Comparison of ENCODE assay signal across 30 cellular contexts in the genomic region with DNA sequence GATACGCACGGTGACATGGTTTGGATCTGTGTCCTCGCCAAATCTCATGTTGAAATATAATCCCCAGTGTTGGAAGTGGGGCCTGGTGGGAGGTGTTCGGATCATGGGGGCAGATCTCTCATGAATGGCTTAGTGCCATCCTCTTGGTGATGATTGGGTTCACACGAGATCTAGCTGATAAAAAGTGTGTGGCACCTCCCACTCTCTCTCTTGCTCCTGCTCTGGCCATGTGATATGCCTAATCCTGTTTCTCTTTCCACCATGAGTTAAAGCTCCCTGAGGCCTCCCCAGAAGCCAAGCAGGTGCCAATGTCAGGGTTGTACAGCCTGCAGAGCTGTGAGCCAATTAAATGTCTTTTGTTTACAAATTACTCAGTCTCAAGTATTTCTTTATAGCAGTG.
A peak's percentile ranks its signal among the peaks of the same experiment; 100 is the strongest.
DNase-seq lines count a peak whose midpoint lies in the region; ATAC-seq, FAIRE-seq and TF ChIP-seq lines count a peak whose summit lies in the region.
"Had no signal": no experiment of that assay in that cellular context is flagged by ENCODE, and none has a peak within 500 bp of the region (broad histone marks: within the 10 kb centered on the region; RNA-seq: fewer than 3 reads in every experiment).

No MANE protein-coding gene starts in this region.

- TF ChIP-seq EP300 in HepG2 (IDR thresholded peaks at IDR 0.05; ENCODE audit: low read depth in 2 of 2, low read length in 2 of 2) (no peak), HepG2 (CRISPR knock-in tag; IDR thresholded peaks at IDR 0.05; ENCODE audit: borderline replicate concordance) (no peak)

- no peak overlapping the region for H3K4me2 ChIP-seq in HepG2 (ENCODE audit: low read depth, low read length)

- TF ChIP-seq POLR2A in HepG2 (IDR thresholded peaks at IDR 0.05; ENCODE audit: insufficient read depth in 1 of 2, low read depth in 2 of 2, low read length in 2 of 2) = no peak
- TF ChIP-seq POLR2A in vagina (IDR thresholded peaks at IDR 0.05) = no peak

- H4K20me1 ChIP-seq in HepG2 (ENCODE audit: insufficient read depth, low read length) = no peaks in the 10 kb centered on the region

- DNase-seq in HepG2 (ENCODE audit: low spot score) (no peak), sciatic nerve (ENCODE audit: low spot score) (no peak), vagina (ENCODE audit: extremely low spot score in 2 of 2) (no peak), middle frontal gyrus (ENCODE audit: extremely low spot score, low spot score) (no peak)
- no peak for DNase-seq in activated T-helper 1 cell treated with anti-CD3 and anti-CD28 coated beads, Interleukin-12 subunit alpha, Interleukin-12 subunit beta, Interleukin-2, Interleukin-4 antibody, amounts not matched to agents 30 ng/mL and 10 ng/mL and 1 ng/mL, durations not matched to agents 14 hours and 24 hours and 36 hours (ENCODE audit: low spot score)
- DNase-seq: activated CD4-positive, alpha-beta T cell treated with anti-CD3 and anti-CD28 coated beads, Interleukin-2, amount 50 U/mL, for 48 hours; activated naive CD4-positive, alpha-beta T cell treated with anti-CD3 and anti-CD28 coated beads for 36 hours; AML-193; CD8-positive, alpha-beta memory T cell; DMS 273 treated with DMSO at 0.1 percent for 48 hours; endodermal cell; esophagus squamous epithelium; GOT3; immature natural killer cell; left lung; NCI-H1105; NCI-H2081; NCI-H226; NCI-H748 treated with DMSO at 0.1 percent for 48 hours; pancreas; stimulated activated naive CD4-positive, alpha-beta T cell treated with Interleukin-2 at 50 U/mL for 16 hours; thyroid gland had no signal

- H3K27me3 Mint-ChIP-seq in activated T-helper 1 cell treated with anti-CD3 and anti-CD28 coated beads, Interleukin-12 subunit alpha, Interleukin-12 subunit beta, Interleukin-2, Interleukin-4 antibody, amounts not matched to agents 30 ng/mL and 10 ng/mL and 1 ng/mL, durations not matched to agents 14 hours and 24 hours and 36 hours (ENCODE audit: insufficient read depth) = peaks cover 11% of the 10 kb centered on the region

- TF ChIP-seq RAD21 in liver (IDR thresholded peaks at IDR 0.05) (no peak), HepG2 (CRISPR knock-in tag; IDR thresholded peaks at IDR 0.05) (no peak)

- H3K9me3 Mint-ChIP-seq in activated T-helper 1 cell treated with anti-CD3 and anti-CD28 coated beads, Interleukin-12 subunit alpha, Interleukin-12 subunit beta, Interleukin-2, Interleukin-4 antibody, amounts not matched to agents 30 ng/mL and 10 ng/mL and 1 ng/mL, durations not matched to agents 14 hours and 24 hours and 36 hours = no peaks in the 10 kb centered on the region
- H3K9me3 Mint-ChIP-seq: activated naive CD4-positive, alpha-beta T cell treated with anti-CD3 and anti-CD28 coated beads for 36 hours; CD8-positive, alpha-beta memory T cell; endodermal cell; immature natural killer cell had no signal

- peak overlapping the region; percentile 62 to 65 for H3K27ac ChIP-seq in liver (ENCODE audit: low read depth in 1 of 2, low read length in 2 of 2)
- no peak overlapping the region for H3K27ac ChIP-seq in HepG2 (ENCODE audit: extremely low read length, insufficient read depth, low read length)
- peak overlapping the region; percentile 49 for H3K27ac ChIP-seq in layer of hippocampus (ENCODE audit: low read depth, low read length)
- H3K27ac ChIP-seq in vagina = peak overlapping the region; percentile 67
- H3K27ac ChIP-seq: left lung, pancreas, SJSA1, thyroid gland had no signal

- ATAC-seq in HepG2 (no peak), sciatic nerve (peak; percentile 27), GM19455 (IDR thresholded peaks at IDR 0.05; ENCODE audit: unreplicated experiment) (no peak)
- ATAC-seq: activated CD4-positive, CD25-positive, alpha-beta regulatory T cell treated with anti-CD3 and anti-CD28 coated beads, Interleukin-2, amount 50 U/mL, for 24 hours had no signal

- no peak overlapping the region for H3K27ac Mint-ChIP-seq in activated T-helper 1 cell treated with anti-CD3 and anti-CD28 coated beads, Interleukin-12 subunit alpha, Interleukin-12 subunit beta, Interleukin-2, Interleukin-4 antibody, amounts not matched to agents 30 ng/mL and 10 ng/mL and 1 ng/mL, durations not matched to agents 14 hours and 24 hours and 36 hours
- H3K27ac Mint-ChIP-seq: activated naive CD4-positive, alpha-beta T cell treated with anti-CD3 and anti-CD28 coated beads for 36 hours; CD8-positive, alpha-beta memory T cell; immature natural killer cell had no signal

- TF ChIP-seq CTCF in liver (IDR thresholded peaks at IDR 0.05; ENCODE audit: low read depth, low read length, missing input control) (no peak), HepG2 (CRISPR knock-in tag; IDR thresholded peaks at IDR 0.05) (no peak), vagina (IDR thresholded peaks at IDR 0.05) (no peak)

- POLR2A ChIA-PET in HepG2 (lab: Yijun Ruan, JAX) = no interaction called here

- H2AFZ ChIP-seq in HepG2 (ENCODE audit: low read length) = no peak overlapping the region

- WGBS in liver = 55% methylated on average over 5 of the region's 5 CpGs
- WGBS in HepG2 (ENCODE audit: low lambda C conversion rate) = 63% methylated on average over 5 of the region's 5 CpGs

- FAIRE-seq in HepG2 (lab: Jason Lieb, UNC) = no peak
- FAIRE-seq: A204.1, GM12891, pancreas had no signal

- no peaks in the 10 kb centered on the region for H3K36me3 ChIP-seq in liver (ENCODE audit: control insufficient read depth in 4 of 4, insufficient read depth in 3 of 4, low read depth in 1 of 4, low read length in 3 of 4)
- H3K36me3 ChIP-seq in HepG2 (replicated peaks in 1 of 2; ENCODE audit: control insufficient read depth in 1 of 2, insufficient read depth in 2 of 2, low read length in 2 of 2) = no peaks in the 10 kb centered on the region
- no peaks in the 10 kb centered on the region for H3K36me3 ChIP-seq in vagina
- H3K36me3 ChIP-seq: adrenal gland, esophagus squamous epithelium, left lung, pancreas, SJSA1, thyroid gland had no signal

- H3K4me1 ChIP-seq in liver (ENCODE audit: control insufficient read depth in 4 of 4, insufficient read depth in 4 of 4, low read length in 3 of 4) (peaks cover 4 to 14% (median 7%) of the 10 kb centered on the region in 4 donors), HepG2 (ENCODE audit: insufficient read depth, low read length) (0 out of 2 replicates have a peak, but pooled peaks cover 6% of the 10 kb centered on the region), vagina (peaks cover 5% of the 10 kb centered on the region)
- H3K4me1 ChIP-seq: left lung, pancreas, thyroid gland had no signal

- no peaks in the 10 kb centered on the region for H3K27me3 ChIP-seq in liver (ENCODE audit: control insufficient read depth in 4 of 4, insufficient read depth in 4 of 4, low read length in 3 of 4)
- H3K27me3 ChIP-seq in HepG2 (ENCODE audit: control insufficient read depth in 1 of 2, insufficient read depth in 2 of 2, low read length in 2 of 2) = 0 out of 5 replicates have a peak, but pooled peaks cover 1 to 11% of the 10 kb centered on the region in 2 experiments
- no peaks in the 10 kb centered on the region for H3K27me3 ChIP-seq in layer of hippocampus (ENCODE audit: control insufficient read depth, insufficient read depth, low read length)
- no peaks in the 10 kb centered on the region for H3K27me3 ChIP-seq in vagina
- H3K27me3 ChIP-seq: adrenal gland, pancreas, SJSA1, thyroid gland had no signal

- H3K4me3 ChIP-seq in liver (ENCODE audit: low read depth in 1 of 3, low read length in 3 of 3) = no peak overlapping the region
- H3K4me3 ChIP-seq in HepG2 (replicated peaks in 1 of 3; ENCODE audit: insufficient read depth in 1 of 3, low read depth in 2 of 3, low read length in 3 of 3) = no peak overlapping the region
- no peak overlapping the region for H3K4me3 ChIP-seq in vagina
- H3K4me3 ChIP-seq: adrenal gland, esophagus squamous epithelium, left lung, pancreas, SJSA1, thyroid gland had no signal

- H3K79me2 ChIP-seq in HepG2 (ENCODE audit: insufficient read depth, low read length) = no peaks in the 10 kb centered on the region

- H3K9me3 ChIP-seq in liver (ENCODE audit: control insufficient read depth in 4 of 4, low read length in 3 of 4) (no peaks in the 10 kb centered on the region), HepG2 (ENCODE audit: low read length) (no peaks in the 10 kb centered on the region), vagina (no peaks in the 10 kb centered on the region)
- H3K9me3 ChIP-seq: adrenal gland, esophagus squamous epithelium, left lung, pancreas, SJSA1, thyroid gland had no signal

- no TSS peak for BruUV-seq in HepG2 (replicated peaks; lab: Mats Ljungman, UMichigan)

- in situ Hi-C loops in HepG2 (cut with HindIII; ENCODE audit: extremely low pct_ligation_motif_present, low pct_unique_long_range_greater_than_20kb) = no loop called here

- no peaks in the 10 kb centered on the region for H3K36me3 Mint-ChIP-seq in activated T-helper 1 cell treated with anti-CD3 and anti-CD28 coated beads, Interleukin-12 subunit alpha, Interleukin-12 subunit beta, Interleukin-2, Interleukin-4 antibody, amounts not matched to agents 30 ng/mL and 10 ng/mL and 1 ng/mL, durations not matched to agents 14 hours and 24 hours and 36 hours (ENCODE audit: low read depth)
- H3K36me3 Mint-ChIP-seq: CD8-positive, alpha-beta memory T cell; immature natural killer cell had no signal

- no peak overlapping the region for H3K4me3 Mint-ChIP-seq in activated T-helper 1 cell treated with anti-CD3 and anti-CD28 coated beads, Interleukin-12 subunit alpha, Interleukin-12 subunit beta, Interleukin-2, Interleukin-4 antibody, amounts not matched to agents 30 ng/mL and 10 ng/mL and 1 ng/mL, durations not matched to agents 14 hours and 24 hours and 36 hours
- H3K4me3 Mint-ChIP-seq: activated naive CD4-positive, alpha-beta T cell treated with anti-CD3 and anti-CD28 coated beads for 36 hours; CD8-positive, alpha-beta memory T cell; endodermal cell; immature natural killer cell had no signal

- intact Hi-C loops in HepG2 (cut with micrococcal nuclease; ENCODE audit: unreplicated experiment) = no loop called here
- intact Hi-C loops in sciatic nerve (cut with DNase I) = no loop called here
- intact Hi-C loops in vagina (cut with DNase I) = no loop called here
- intact Hi-C loops in activated T-helper 1 cell treated with anti-CD3 and anti-CD28 coated beads, Interleukin-12 subunit alpha, Interleukin-12 subunit beta, Interleukin-2, Interleukin-4 antibody, amounts not matched to agents 30 ng/mL and 10 ng/mL and 1 ng/mL, durations not matched to agents 14 hours and 24 hours and 36 hours (cut with micrococcal nuclease) = no loop called here

- CTCF ChIA-PET in HepG2 (lab: Yijun Ruan, JAX; ENCODE audit: low intra/inter-chr PET ratio, low total read pairs) = no interaction called here

- H3K9ac ChIP-seq in liver (ENCODE audit: low read depth in 1 of 2, low read length in 2 of 2) (peak overlapping the region in 1 of 2 donors; percentile 7), HepG2 (ENCODE audit: insufficient read depth, low read depth, low read length) (no peak overlapping the region)

- no peaks in the 10 kb centered on the region for H3K4me1 Mint-ChIP-seq in activated T-helper 1 cell treated with anti-CD3 and anti-CD28 coated beads, Interleukin-12 subunit alpha, Interleukin-12 subunit beta, Interleukin-2, Interleukin-4 antibody, amounts not matched to agents 30 ng/mL and 10 ng/mL and 1 ng/mL, durations not matched to agents 14 hours and 24 hours and 36 hours (ENCODE audit: low read depth)
- H3K4me1 Mint-ChIP-seq: CD8-positive, alpha-beta memory T cell; immature natural killer cell had no signal

TF ChIP-seq in liver, 16 proteins besides CTCF, POLR2A, EP300 and RAD21 (continues in another document):
- TF ChIP-seq YY1 (IDR thresholded peaks at IDR 0.05) = no peak
